In the genomic region with DNA sequence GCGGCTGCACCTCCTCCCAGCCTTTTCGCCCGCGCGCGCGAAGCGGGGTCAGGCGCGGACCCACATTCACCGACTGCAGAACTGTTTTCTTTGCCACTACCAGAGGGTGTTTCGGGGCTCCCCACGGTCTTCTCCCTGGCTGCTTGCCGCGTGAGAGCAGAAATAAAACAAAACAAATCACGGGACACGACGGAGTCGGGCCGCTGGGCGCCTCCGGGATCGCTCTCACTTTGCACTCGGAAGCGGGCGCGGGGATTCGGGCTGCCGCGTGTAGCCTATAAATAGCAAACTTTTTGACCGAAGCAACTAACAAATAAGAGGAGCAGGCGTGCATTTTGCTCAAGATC, we compare ENCODE assay signal across 9 cellular contexts.
DNase-seq lines count a peak whose midpoint lies in the region; ATAC-seq and TF ChIP-seq lines count a peak whose summit lies in the region.
"Had no signal": no experiment of that assay in that cellular context is flagged by ENCODE, and none has a peak within 500 bp of the region (broad histone marks: within the 10 kb centered on the region; RNA-seq: fewer than 3 reads in every experiment).

No MANE protein-coding gene starts in this region.

- peaks cover 78% of the 10 kb centered on the region for H3K27me3 Mint-ChIP-seq in stimulated activated memory B cell treated with anti-CD40 and anti-IgM and Interleukin-4, amounts not matched to agents 10 μg/mL and 1 μg/mL and 100 μg/mL, for 72 hours

- H3K4me2 ChIP-seq in SK-N-SH (peak overlapping the region; percentile 81), hepatocyte (peak overlapping the region; percentile 99)

- POLR2A ChIA-PET in SK-N-SH (lab: Yijun Ruan, JAX), result no interaction called here

- 5% methylated on average over 17 of the region's 32 CpGs for WGBS in SK-N-SH (ENCODE audit: low lambda C conversion rate)
- WGBS in hepatocyte (ENCODE audit: low lambda C conversion rate, missing lambda C conversion rate), result under 1% methylated on average over 22 of the region's 32 CpGs

- H3K36me3 ChIP-seq in SK-N-SH (replicated peaks in 1 of 2; ENCODE audit: control insufficient read depth in 1 of 2, insufficient read depth in 2 of 2, low read length in 1 of 2) (no peaks in the 10 kb centered on the region), hepatocyte (replicated peaks; ENCODE audit: insufficient read depth, low read depth) (no peaks in the 10 kb centered on the region)

- H3K27me3 ChIP-seq in SK-N-SH (ENCODE audit: insufficient read depth), result no peaks in the 10 kb centered on the region
- peaks cover 97% of the 10 kb centered on the region for H3K27me3 ChIP-seq in hepatocyte

- no peak overlapping the region for H3K9ac ChIP-seq in SK-N-SH

- H3K9me3 Mint-ChIP-seq in stimulated activated memory B cell treated with anti-CD40 and anti-IgM and Interleukin-4, amounts not matched to agents 10 μg/mL and 1 μg/mL and 100 μg/mL, for 72 hours, result peaks cover 5% of the 10 kb centered on the region

- H3K4me1 ChIP-seq in SK-N-SH (ENCODE audit: control insufficient read depth in 1 of 2, insufficient read depth in 2 of 2, low read depth in 1 of 2, low read length in 1 of 2) (peaks cover 0 to 9% of the 10 kb centered on the region in 2 experiments; a peak in 1 of 4 replicates), hepatocyte (ENCODE audit: insufficient read depth) (peaks cover 21% of the 10 kb centered on the region)

- H3K4me3 Mint-ChIP-seq in stimulated activated memory B cell treated with anti-CD40 and anti-IgM and Interleukin-4, amounts not matched to agents 10 μg/mL and 1 μg/mL and 100 μg/mL, for 72 hours, result peak overlapping the region; percentile 24

- no peak for TF ChIP-seq EP300 in SK-N-SH (IDR thresholded peaks at IDR 0.05; ENCODE audit: borderline replicate concordance in 1 of 2, low read depth in 1 of 2, low read length in 1 of 2)

- peak; percentile 30 for DNase-seq in NCI-H1694 treated with DMSO at 0.1 percent for 48 hours (lab: John Stamatoyannopoulos, UW)
- no peak for DNase-seq in NCI-H1694 (lab: John Stamatoyannopoulos, UW)
- DNase-seq in SK-N-SH, result peak; percentile 73
- no peak for DNase-seq in hepatocyte (ENCODE audit: low spot score)
- DNase-seq in T1000 (lab: John Stamatoyannopoulos, UW), result no peak
- DNase-seq in NCI-H2029 treated with DMSO at 0.1 percent for 48 hours (lab: John Stamatoyannopoulos, UW), result no peak
- DNase-seq: hypothalamus had no signal

- TF ChIP-seq CTCF in SK-N-SH (IDR thresholded peaks at IDR 0.05) (no peak), hepatocyte (IDR thresholded peaks at IDR 0.05; ENCODE audit: poor library complexity) (no peak)

- H3F3A ChIP-seq in SK-N-SH (replicated peaks; ENCODE audit: insufficient read depth), result no peaks in the 10 kb centered on the region

- H2AFZ ChIP-seq in SK-N-SH (ENCODE audit: low read depth), result peak overlapping the region; percentile 84
- peak overlapping the region; percentile 63 for H2AFZ ChIP-seq in hepatocyte

- H3K79me2 ChIP-seq in SK-N-SH (ENCODE audit: insufficient read depth) (no peaks in the 10 kb centered on the region), hepatocyte (no peaks in the 10 kb centered on the region)

- H4K20me1 ChIP-seq in SK-N-SH (ENCODE audit: insufficient read depth) (no peaks in the 10 kb centered on the region), hepatocyte (ENCODE audit: insufficient read depth, poor library complexity, severe bottlenecking) (no peaks in the 10 kb centered on the region)

- H3K27ac Mint-ChIP-seq in stimulated activated memory B cell treated with anti-CD40 and anti-IgM and Interleukin-4, amounts not matched to agents 10 μg/mL and 1 μg/mL and 100 μg/mL, for 72 hours, result no peak overlapping the region

- no peaks in the 10 kb centered on the region for H3K36me3 Mint-ChIP-seq in stimulated activated memory B cell treated with anti-CD40 and anti-IgM and Interleukin-4, amounts not matched to agents 10 μg/mL and 1 μg/mL and 100 μg/mL, for 72 hours

- ATAC-seq in stimulated activated memory B cell treated with anti-CD40 and anti-IgM and Interleukin-4, amounts not matched to agents 10 μg/mL and 1 μg/mL and 100 μg/mL, for 72 hours, result no peak
- ATAC-seq in HG03108 (IDR thresholded peaks at IDR 0.05; ENCODE audit: unreplicated experiment), result no peak

- peaks cover 9% of the 10 kb centered on the region for H3K4me1 Mint-ChIP-seq in stimulated activated memory B cell treated with anti-CD40 and anti-IgM and Interleukin-4, amounts not matched to agents 10 μg/mL and 1 μg/mL and 100 μg/mL, for 72 hours

- H3K9me2 ChIP-seq in SK-N-SH (no peaks in the 10 kb centered on the region), hepatocyte (replicated peaks; ENCODE audit: insufficient read depth) (no peaks in the 10 kb centered on the region)

- H3K9me3 ChIP-seq in SK-N-SH (no peaks in the 10 kb centered on the region; the same call in 1 of the 2 replicates), hepatocyte (ENCODE audit: low read depth) (no peaks in the 10 kb centered on the region)

- TF ChIP-seq RAD21 in SK-N-SH (IDR thresholded peaks at IDR 0.05; ENCODE audit: low read length), result no peak

- H3K27ac ChIP-seq in SK-N-SH (ENCODE audit: low read depth in 2 of 2, low read length in 1 of 2) (no peak overlapping the region), hepatocyte (no peak overlapping the region)

- H3K4me3 ChIP-seq in SK-N-SH (ENCODE audit: low read depth in 2 of 2, low read length in 1 of 2) (peak overlapping the region; percentile 57 to 63), hepatocyte (peak overlapping the region; percentile 79)

- CTCF ChIA-PET in SK-N-SH (lab: Yijun Ruan, JAX), result interaction anchor here (0.6 kb wide), 1 partner anchor 128 kb away, joined by 4 read pairs; no protein-coding TSS in a partner anchor

TF ChIP-seq in SK-N-SH, 30 proteins besides CTCF, POLR2A, EP300 and RAD21:
- no peak for TF ChIP-seq YY1 (IDR thresholded peaks at IDR 0.05; ENCODE audit: low read depth)
- TF ChIP-seq RXRA (IDR thresholded peaks at IDR 0.05; ENCODE audit: borderline replicate concordance, low read depth), result no peak
- TF ChIP-seq, protein P1, sequence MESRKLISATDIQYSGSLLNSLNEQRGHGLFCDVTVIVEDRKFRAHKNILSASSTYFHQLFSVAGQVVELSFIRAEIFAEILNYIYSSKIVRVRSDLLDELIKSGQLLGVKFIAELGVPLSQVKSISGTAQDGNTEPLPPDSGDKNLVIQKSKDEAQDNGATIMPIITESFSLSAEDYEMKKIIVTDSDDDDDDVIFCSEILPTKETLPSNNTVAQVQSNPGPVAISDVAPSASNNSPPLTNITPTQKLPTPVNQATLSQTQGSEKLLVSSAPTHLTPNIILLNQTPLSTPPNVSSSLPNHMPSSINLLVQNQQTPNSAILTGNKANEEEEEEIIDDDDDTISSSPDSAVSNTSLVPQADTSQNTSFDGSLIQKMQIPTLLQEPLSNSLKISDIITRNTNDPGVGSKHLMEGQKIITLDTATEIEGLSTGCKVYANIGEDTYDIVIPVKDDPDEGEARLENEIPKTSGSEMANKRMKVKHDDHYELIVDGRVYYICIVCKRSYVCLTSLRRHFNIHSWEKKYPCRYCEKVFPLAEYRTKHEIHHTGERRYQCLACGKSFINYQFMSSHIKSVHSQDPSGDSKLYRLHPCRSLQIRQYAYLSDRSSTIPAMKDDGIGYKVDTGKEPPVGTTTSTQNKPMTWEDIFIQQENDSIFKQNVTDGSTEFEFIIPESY (IDR thresholded peaks at IDR 0.05; ENCODE audit: borderline replicate concordance, low read depth), result no peak
- no peak for TF ChIP-seq GABPA (IDR thresholded peaks at IDR 0.05; ENCODE audit: low read depth)
- no peak for TF ChIP-seq EZH2phosphoT487 (IDR thresholded peaks at IDR 0.05; ENCODE audit: borderline replicate concordance, low read depth)
- no peak for TF ChIP-seq NFIC (IDR thresholded peaks at IDR 0.05; ENCODE audit: borderline replicate concordance)
- no peak for TF ChIP-seq NRF1 (IDR thresholded peaks at IDR 0.05; ENCODE audit: low read depth, low read length)
- no peak for TF ChIP-seq POLR2AphosphoS5 (IDR thresholded peaks at IDR 0.05; ENCODE audit: low read depth, low read length)
- TF ChIP-seq SIN3A (IDR thresholded peaks at IDR 0.05; ENCODE audit: borderline replicate concordance, low read depth, low read length), result no peak
- TF ChIP-seq SMC3 (IDR thresholded peaks at IDR 0.05; ENCODE audit: low read depth, low read length), result no peak

Comparison
In these comparisons a context has a peak if more than half of its experiments do, and no peak if none do; other contexts are left out.
1. DNase-seq: peak in NCI-H1694 treated with DMSO at 0.1 percent for 48 hours (single experiment) and SK-N-SH (single experiment); none in NCI-H1694 (single experiment), hepatocyte (single experiment), T1000 (single experiment) and NCI-H2029 treated with DMSO at 0.1 percent for 48 hours (single experiment).